Comparison of ENCODE assay signal across 1 cellular context in the genomic region with DNA sequence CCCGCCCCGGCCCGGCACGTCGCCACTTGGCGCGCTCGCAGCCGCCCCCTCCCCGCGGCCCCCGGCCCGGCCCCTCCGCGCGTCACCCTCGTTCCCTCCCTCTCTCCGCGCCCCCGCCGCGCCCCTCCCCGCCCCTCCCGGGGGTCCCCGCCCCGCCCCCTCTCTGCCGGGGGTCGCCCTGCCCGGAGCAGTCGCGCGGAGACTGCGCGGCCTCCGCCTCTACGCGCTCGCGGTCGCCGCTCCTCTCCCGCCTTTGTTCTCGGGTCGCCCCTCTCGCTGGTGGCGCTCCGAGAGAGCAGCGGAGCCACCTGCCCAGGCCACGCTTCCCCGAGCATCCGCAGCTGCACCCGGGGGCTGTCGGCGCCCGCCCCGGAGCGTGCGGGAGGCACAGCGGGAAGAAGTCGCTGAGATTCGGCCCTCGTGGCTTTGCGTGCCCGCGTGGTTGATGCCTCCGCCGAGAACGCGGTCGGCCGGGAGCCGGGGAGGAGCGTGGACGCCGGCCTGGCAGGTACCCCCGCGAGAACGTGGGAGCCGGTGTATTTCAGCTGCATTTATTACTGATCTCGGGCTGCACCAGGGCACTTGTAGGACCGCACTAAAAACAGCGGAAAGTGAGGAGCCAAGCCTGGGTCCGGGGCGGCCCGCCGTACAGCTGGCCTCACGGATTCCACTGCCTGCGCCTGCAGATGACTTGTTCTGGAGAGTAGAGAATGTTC.
A peak's percentile ranks its signal among the peaks of the same experiment; 100 is the strongest.
TF ChIP-seq lines count a peak whose summit lies in the region.

No MANE protein-coding gene starts in this region.

TF ChIP-seq in HepG2, 621 proteins besides CTCF, POLR2A, EP300 and RAD21 (continued from another document and continues in another):
- TF ChIP-seq, protein P1, sequence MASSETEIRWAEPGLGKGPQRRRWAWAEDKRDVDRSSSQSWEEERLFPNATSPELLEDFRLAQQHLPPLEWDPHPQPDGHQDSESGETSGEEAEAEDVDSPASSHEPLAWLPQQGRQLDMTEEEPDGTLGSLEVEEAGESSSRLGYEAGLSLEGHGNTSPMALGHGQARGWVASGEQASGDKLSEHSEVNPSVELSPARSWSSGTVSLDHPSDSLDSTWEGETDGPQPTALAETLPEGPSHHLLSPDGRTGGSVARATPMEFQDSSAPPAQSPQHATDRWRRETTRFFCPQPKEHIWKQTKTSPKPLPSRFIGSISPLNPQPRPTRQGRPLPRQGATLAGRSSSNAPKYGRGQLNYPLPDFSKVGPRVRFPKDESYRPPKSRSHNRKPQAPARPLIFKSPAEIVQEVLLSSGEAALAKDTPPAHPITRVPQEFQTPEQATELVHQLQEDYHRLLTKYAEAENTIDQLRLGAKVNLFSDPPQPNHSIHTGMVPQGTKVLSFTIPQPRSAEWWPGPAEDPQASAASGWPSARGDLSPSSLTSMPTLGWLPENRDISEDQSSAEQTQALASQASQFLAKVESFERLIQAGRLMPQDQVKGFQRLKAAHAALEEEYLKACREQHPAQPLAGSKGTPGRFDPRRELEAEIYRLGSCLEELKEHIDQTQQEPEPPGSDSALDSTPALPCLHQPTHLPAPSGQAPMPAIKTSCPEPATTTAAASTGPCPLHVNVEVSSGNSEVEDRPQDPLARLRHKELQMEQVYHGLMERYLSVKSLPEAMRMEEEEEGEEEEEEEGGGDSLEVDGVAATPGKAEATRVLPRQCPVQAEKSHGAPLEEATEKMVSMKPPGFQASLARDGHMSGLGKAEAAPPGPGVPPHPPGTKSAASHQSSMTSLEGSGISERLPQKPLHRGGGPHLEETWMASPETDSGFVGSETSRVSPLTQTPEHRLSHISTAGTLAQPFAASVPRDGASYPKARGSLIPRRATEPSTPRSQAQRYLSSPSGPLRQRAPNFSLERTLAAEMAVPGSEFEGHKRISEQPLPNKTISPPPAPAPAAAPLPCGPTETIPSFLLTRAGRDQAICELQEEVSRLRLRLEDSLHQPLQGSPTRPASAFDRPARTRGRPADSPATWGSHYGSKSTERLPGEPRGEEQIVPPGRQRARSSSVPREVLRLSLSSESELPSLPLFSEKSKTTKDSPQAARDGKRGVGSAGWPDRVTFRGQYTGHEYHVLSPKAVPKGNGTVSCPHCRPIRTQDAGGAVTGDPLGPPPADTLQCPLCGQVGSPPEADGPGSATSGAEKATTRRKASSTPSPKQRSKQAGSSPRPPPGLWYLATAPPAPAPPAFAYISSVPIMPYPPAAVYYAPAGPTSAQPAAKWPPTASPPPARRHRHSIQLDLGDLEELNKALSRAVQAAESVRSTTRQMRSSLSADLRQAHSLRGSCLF (CRISPR knock-in tag; IDR thresholded peaks at IDR 0.05; ENCODE audit: borderline replicate concordance), result peak; percentile 43; the same call in 1 of the 2 replicates
- TF ChIP-seq HNRNPK (IDR thresholded peaks at IDR 0.05; ENCODE audit: low read depth, low read length, poor library complexity, severe bottlenecking), result no peak
- peak; percentile 40 for TF ChIP-seq YY1 (IDR thresholded peaks at IDR 0.05; ENCODE audit: insufficient read depth, insufficient replicate concordance, low read depth, low read length)
- TF ChIP-seq ZNF563 (CRISPR knock-in tag; IDR thresholded peaks at IDR 0.05), result peak; percentile 95
- TF ChIP-seq, protein P2, sequence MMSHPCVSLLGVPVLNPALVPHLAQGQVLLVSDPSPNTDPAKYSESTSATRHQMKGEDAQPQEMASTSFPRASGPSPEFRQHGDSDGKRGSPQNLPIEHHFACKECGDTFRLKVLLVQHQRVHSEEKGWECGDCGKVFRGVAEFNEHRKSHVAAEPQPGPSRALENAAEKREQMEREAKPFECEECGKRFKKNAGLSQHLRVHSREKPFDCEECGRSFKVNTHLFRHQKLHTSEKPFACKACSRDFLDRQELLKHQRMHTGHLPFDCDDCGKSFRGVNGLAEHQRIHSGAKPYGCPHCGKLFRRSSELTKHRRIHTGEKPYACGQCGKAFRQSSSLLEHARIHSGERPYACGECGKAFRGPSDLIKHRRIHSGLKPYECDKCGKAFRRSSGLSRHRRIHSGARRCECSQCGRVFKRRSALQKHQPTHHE (CRISPR knock-in tag; IDR thresholded peaks at IDR 0.05; ENCODE audit: borderline replicate concordance), result peak; percentile 79; the same call in 1 of the 2 replicates
- TF ChIP-seq POLR2AphosphoS2 (IDR thresholded peaks at IDR 0.05; ENCODE audit: low read depth, low read length), result peak; percentile 54; the same call in 1 of the 2 replicates
- no peak for TF ChIP-seq ZSCAN22 (CRISPR knock-in tag; IDR thresholded peaks at IDR 0.05)
- peak in 1 of 2 experiments; percentile 34; a peak in 1 of 4 replicates for TF ChIP-seq KLF16 (CRISPR knock-in tag; IDR thresholded peaks at IDR 0.05)
- no peak for TF ChIP-seq SSRP1 (CRISPR knock-in tag; IDR thresholded peaks at IDR 0.05)
- TF ChIP-seq ZNF615 (CRISPR knock-in tag; IDR thresholded peaks at IDR 0.05; ENCODE audit: borderline replicate concordance), result no peak
- 0 out of 2 replicates have a peak, but pooled peaks have one; percentile 68 for TF ChIP-seq TARDBP (CRISPR knock-in tag; IDR thresholded peaks at IDR 0.05)
- TF ChIP-seq SMAD3 (CRISPR knock-in tag; IDR thresholded peaks at IDR 0.05), result peak; percentile 45; the same call in 1 of the 2 replicates
- TF ChIP-seq HNRNPL (IDR thresholded peaks at IDR 0.05; ENCODE audit: low read depth, low read length), result peak; percentile 21; the same call in 1 of the 2 replicates
- TF ChIP-seq, protein P3, sequence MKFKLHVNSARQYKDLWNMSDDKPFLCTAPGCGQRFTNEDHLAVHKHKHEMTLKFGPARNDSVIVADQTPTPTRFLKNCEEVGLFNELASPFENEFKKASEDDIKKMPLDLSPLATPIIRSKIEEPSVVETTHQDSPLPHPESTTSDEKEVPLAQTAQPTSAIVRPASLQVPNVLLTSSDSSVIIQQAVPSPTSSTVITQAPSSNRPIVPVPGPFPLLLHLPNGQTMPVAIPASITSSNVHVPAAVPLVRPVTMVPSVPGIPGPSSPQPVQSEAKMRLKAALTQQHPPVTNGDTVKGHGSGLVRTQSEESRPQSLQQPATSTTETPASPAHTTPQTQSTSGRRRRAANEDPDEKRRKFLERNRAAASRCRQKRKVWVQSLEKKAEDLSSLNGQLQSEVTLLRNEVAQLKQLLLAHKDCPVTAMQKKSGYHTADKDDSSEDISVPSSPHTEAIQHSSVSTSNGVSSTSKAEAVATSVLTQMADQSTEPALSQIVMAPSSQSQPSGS (CRISPR knock-in tag; IDR thresholded peaks at IDR 0.05), result 0 out of 2 replicates have a peak, but pooled peaks have one; percentile 17
- TF ChIP-seq, protein P4, sequence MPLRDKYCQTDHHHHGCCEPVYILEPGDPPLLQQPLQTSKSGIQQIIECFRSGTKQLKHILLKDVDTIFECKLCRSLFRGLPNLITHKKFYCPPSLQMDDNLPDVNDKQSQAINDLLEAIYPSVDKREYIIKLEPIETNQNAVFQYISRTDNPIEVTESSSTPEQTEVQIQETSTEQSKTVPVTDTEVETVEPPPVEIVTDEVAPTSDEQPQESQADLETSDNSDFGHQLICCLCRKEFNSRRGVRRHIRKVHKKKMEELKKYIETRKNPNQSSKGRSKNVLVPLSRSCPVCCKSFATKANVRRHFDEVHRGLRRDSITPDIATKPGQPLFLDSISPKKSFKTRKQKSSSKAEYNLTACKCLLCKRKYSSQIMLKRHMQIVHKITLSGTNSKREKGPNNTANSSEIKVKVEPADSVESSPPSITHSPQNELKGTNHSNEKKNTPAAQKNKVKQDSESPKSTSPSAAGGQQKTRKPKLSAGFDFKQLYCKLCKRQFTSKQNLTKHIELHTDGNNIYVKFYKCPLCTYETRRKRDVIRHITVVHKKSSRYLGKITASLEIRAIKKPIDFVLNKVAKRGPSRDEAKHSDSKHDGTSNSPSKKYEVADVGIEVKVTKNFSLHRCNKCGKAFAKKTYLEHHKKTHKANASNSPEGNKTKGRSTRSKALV (CRISPR knock-in tag; IDR thresholded peaks at IDR 0.05), result 0 out of 2 replicates have a peak, but pooled peaks have one; percentile 13
- peak; percentile 96 for TF ChIP-seq ZNF253 (CRISPR knock-in tag; IDR thresholded peaks at IDR 0.05; ENCODE audit: borderline replicate concordance)
- TF ChIP-seq ZNF234 (CRISPR knock-in tag; conservative IDR thresholded peaks at IDR 0.05), result peak; percentile 67; the same call in 1 of the 2 replicates
- TF ChIP-seq, protein P5, sequence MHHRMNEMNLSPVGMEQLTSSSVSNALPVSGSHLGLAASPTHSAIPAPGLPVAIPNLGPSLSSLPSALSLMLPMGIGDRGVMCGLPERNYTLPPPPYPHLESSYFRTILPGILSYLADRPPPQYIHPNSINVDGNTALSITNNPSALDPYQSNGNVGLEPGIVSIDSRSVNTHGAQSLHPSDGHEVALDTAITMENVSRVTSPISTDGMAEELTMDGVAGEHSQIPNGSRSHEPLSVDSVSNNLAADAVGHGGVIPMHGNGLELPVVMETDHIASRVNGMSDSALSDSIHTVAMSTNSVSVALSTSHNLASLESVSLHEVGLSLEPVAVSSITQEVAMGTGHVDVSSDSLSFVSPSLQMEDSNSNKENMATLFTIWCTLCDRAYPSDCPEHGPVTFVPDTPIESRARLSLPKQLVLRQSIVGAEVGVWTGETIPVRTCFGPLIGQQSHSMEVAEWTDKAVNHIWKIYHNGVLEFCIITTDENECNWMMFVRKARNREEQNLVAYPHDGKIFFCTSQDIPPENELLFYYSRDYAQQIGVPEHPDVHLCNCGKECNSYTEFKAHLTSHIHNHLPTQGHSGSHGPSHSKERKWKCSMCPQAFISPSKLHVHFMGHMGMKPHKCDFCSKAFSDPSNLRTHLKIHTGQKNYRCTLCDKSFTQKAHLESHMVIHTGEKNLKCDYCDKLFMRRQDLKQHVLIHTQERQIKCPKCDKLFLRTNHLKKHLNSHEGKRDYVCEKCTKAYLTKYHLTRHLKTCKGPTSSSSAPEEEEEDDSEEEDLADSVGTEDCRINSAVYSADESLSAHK (CRISPR knock-in tag; IDR thresholded peaks at IDR 0.05; ENCODE audit: borderline replicate concordance), result peak; percentile 81; the same call in 1 of the 2 replicates
- TF ChIP-seq, protein P6, sequence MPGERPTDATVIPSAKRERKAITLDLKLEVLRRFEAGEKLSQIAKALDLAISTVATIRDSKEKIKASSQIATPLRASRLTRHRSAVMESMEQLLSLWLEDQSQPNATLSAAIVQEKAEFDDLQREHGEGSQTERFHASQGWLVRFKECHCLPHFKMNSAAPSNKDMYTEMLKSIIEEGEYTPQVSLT (CRISPR knock-in tag; IDR thresholded peaks at IDR 0.05; ENCODE audit: borderline replicate concordance, low read depth), result no peak; the same call in 1 of the 2 replicates
- peak; percentile 12; the same call in 1 of the 2 replicates for TF ChIP-seq STAG1 (CRISPR knock-in tag; IDR thresholded peaks at IDR 0.05)
- no peak; the same call in 1 of the 2 replicates for TF ChIP-seq ZNF737 (CRISPR knock-in tag; IDR thresholded peaks at IDR 0.05; ENCODE audit: borderline replicate concordance)
- no peak; the same call in none of the 2 replicates for TF ChIP-seq ZNF841 (CRISPR knock-in tag; IDR thresholded peaks at IDR 0.05; ENCODE audit: borderline replicate concordance)
- TF ChIP-seq ZNF337 (CRISPR knock-in tag; IDR thresholded peaks at IDR 0.05; ENCODE audit: borderline replicate concordance, low read depth), result peak; percentile 85; the same call in 1 of the 2 replicates
- TF ChIP-seq TCF7L2 (IDR thresholded peaks at IDR 0.05; ENCODE audit: low read depth, low read length), result no peak
- TF ChIP-seq ZNF3 (CRISPR knock-in tag; IDR thresholded peaks at IDR 0.05), result no peak
- TF ChIP-seq, protein P7, sequence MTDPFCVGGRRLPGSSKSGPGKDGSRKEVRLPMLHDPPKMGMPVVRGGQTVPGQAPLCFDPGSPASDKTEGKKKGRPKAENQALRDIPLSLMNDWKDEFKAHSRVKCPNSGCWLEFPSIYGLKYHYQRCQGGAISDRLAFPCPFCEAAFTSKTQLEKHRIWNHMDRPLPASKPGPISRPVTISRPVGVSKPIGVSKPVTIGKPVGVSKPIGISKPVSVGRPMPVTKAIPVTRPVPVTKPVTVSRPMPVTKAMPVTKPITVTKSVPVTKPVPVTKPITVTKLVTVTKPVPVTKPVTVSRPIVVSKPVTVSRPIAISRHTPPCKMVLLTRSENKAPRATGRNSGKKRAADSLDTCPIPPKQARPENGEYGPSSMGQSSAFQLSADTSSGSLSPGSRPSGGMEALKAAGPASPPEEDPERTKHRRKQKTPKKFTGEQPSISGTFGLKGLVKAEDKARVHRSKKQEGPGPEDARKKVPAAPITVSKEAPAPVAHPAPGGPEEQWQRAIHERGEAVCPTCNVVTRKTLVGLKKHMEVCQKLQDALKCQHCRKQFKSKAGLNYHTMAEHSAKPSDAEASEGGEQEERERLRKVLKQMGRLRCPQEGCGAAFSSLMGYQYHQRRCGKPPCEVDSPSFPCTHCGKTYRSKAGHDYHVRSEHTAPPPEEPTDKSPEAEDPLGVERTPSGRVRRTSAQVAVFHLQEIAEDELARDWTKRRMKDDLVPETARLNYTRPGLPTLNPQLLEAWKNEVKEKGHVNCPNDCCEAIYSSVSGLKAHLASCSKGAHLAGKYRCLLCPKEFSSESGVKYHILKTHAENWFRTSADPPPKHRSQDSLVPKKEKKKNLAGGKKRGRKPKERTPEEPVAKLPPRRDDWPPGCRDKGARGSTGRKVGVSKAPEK (CRISPR knock-in tag; IDR thresholded peaks at IDR 0.05; ENCODE audit: borderline replicate concordance), result no peak
- TF ChIP-seq, protein P8, sequence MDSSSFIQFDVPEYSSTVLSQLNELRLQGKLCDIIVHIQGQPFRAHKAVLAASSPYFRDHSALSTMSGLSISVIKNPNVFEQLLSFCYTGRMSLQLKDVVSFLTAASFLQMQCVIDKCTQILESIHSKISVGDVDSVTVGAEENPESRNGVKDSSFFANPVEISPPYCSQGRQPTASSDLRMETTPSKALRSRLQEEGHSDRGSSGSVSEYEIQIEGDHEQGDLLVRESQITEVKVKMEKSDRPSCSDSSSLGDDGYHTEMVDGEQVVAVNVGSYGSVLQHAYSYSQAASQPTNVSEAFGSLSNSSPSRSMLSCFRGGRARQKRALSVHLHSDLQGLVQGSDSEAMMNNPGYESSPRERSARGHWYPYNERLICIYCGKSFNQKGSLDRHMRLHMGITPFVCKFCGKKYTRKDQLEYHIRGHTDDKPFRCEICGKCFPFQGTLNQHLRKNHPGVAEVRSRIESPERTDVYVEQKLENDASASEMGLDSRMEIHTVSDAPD (CRISPR knock-in tag; IDR thresholded peaks at IDR 0.05), result peak; percentile 83; the same call in 1 of the 2 replicates
- TF ChIP-seq, protein P9, sequence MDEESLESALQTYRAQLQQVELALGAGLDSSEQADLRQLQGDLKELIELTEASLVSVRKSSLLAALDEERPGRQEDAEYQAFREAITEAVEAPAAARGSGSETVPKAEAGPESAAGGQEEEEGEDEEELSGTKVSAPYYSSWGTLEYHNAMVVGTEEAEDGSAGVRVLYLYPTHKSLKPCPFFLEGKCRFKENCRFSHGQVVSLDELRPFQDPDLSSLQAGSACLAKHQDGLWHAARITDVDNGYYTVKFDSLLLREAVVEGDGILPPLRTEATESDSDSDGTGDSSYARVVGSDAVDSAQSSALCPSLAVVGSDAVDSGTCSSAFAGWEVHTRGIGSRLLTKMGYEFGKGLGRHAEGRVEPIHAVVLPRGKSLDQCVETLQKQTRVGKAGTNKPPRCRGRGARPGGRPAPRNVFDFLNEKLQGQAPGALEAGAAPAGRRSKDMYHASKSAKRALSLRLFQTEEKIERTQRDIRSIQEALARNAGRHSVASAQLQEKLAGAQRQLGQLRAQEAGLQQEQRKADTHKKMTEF (CRISPR knock-in tag; IDR thresholded peaks at IDR 0.05), result peak; percentile 83; the same call in 1 of the 2 replicates
- peak; percentile 86; the same call in 1 of the 2 replicates for TF ChIP-seq ISX (CRISPR knock-in tag; conservative IDR thresholded peaks at IDR 0.05)
- TF ChIP-seq KAT7 (CRISPR knock-in tag; IDR thresholded peaks at IDR 0.05; ENCODE audit: borderline replicate concordance), result peak; percentile 97
- no peak for TF ChIP-seq ZBTB21 (CRISPR knock-in tag; IDR thresholded peaks at IDR 0.05)
